22 cellular contexts compared by ENCODE assay signal in genomic region chr1:31159869-31160611, GRCh38.
DNase-seq lines count a peak whose midpoint lies in the region; ATAC-seq, FAIRE-seq and TF ChIP-seq lines count a peak whose summit lies in the region.
"Had no signal": no experiment of that assay in that cellular context is flagged by ENCODE, and none has a peak within 500 bp of the region (broad histone marks: within the 10 kb centered on the region; RNA-seq: fewer than 3 reads in every experiment).

No MANE protein-coding gene starts in this region.

- H3K27me3 Mint-ChIP-seq in neural progenitor cell (ENCODE audit: insufficient read depth, low read depth) (peaks cover 6% of the 10 kb centered on the region), type B pancreatic cell (no peaks in the 10 kb centered on the region)

- H3K27me3 ChIP-seq in HepG2 (ENCODE audit: control insufficient read depth in 1 of 2, insufficient read depth in 2 of 2, low read length in 2 of 2) (no peaks in the 10 kb centered on the region), right lobe of liver (no peaks in the 10 kb centered on the region), colonic mucosa (no peaks in the 10 kb centered on the region), neural progenitor cell (no peaks in the 10 kb centered on the region), SJCRH30 (no peaks in the 10 kb centered on the region)
- H3K27me3 ChIP-seq: SJSA1 had no signal

- no peaks in the 10 kb centered on the region for H3K36me3 Mint-ChIP-seq in neural progenitor cell
- no peaks in the 10 kb centered on the region for H3K36me3 Mint-ChIP-seq in type B pancreatic cell
- H3K36me3 Mint-ChIP-seq: CD14-positive monocyte had no signal

- CTCF ChIA-PET in HepG2 (lab: Yijun Ruan, JAX; ENCODE audit: low intra/inter-chr PET ratio, low total read pairs) = no interaction called here

- H3K79me2 ChIP-seq in HepG2 (ENCODE audit: insufficient read depth, low read length) (no peaks in the 10 kb centered on the region), neural progenitor cell (ENCODE audit: low read depth) (no peaks in the 10 kb centered on the region)

- no peak overlapping the region for H3K9ac ChIP-seq in HepG2 (ENCODE audit: insufficient read depth, low read depth, low read length)
- peak overlapping the region in 1 of 2 donors; percentile 26 for H3K9ac ChIP-seq in colonic mucosa (ENCODE audit: low read depth in 2 of 2, low read length in 2 of 2)
- H3K9ac ChIP-seq in neural progenitor cell = no peak overlapping the region
- H3K9ac ChIP-seq: GM23248 had no signal

- H2AFZ ChIP-seq in HepG2 (ENCODE audit: low read length) (no peak overlapping the region), neural progenitor cell (replicated peaks) (no peak overlapping the region)
- H2AFZ ChIP-seq: GM23248, PC-9 had no signal

- peak overlapping the region; percentile 71 for H3K27ac Mint-ChIP-seq in neural progenitor cell
- H3K27ac Mint-ChIP-seq in type B pancreatic cell = peak overlapping the region; percentile 26
- H3K27ac Mint-ChIP-seq: CD14-positive monocyte had no signal

- no peak for TF ChIP-seq POLR2A in HepG2 (IDR thresholded peaks at IDR 0.05; ENCODE audit: insufficient read depth in 1 of 2, low read depth in 2 of 2, low read length in 2 of 2)
- no peak for TF ChIP-seq POLR2A in right lobe of liver (IDR thresholded peaks at IDR 0.05)

- FAIRE-seq in HepG2 (lab: Jason Lieb, UNC) = no peak
- FAIRE-seq: G401.6 had no signal

- DNase-seq in HepG2 (ENCODE audit: low spot score) (no peak), right lobe of liver (no peak), colonic mucosa (peak; percentile 34), neural progenitor cell (ENCODE audit: low spot score) (no peak), type B pancreatic cell (ENCODE audit: extremely low spot score, unreplicated experiment) (no peak), SJCRH30 (no peak), NCI-H2081 treated with DMSO at 0.1 percent for 48 hours (lab: John Stamatoyannopoulos, UW) (no peak)
- DNase-seq: 8988T, DMS 273 treated with DMSO at 0.1 percent for 48 hours, DND-41, GM23248, KBM-7, NCI-H1105 treated with DMSO at 0.1 percent for 48 hours, NCI-H1694, NCI-H2227 treated with DMSO at 0.1 percent for 48 hours, NCI-H524, PC-9 had no signal

- no peak overlapping the region for H3K27ac ChIP-seq in HepG2 (ENCODE audit: extremely low read length, insufficient read depth, low read length)
- no peak overlapping the region for H3K27ac ChIP-seq in right lobe of liver
- no peak overlapping the region for H3K27ac ChIP-seq in colonic mucosa
- no peak overlapping the region for H3K27ac ChIP-seq in neural progenitor cell
- no peak overlapping the region for H3K27ac ChIP-seq in SJCRH30
- H3K27ac ChIP-seq: GM23248, PC-9, SJSA1 had no signal

- TF ChIP-seq RAD21 in HepG2 (CRISPR knock-in tag; IDR thresholded peaks at IDR 0.05) = no peak

- no peak overlapping the region for H3K4me3 ChIP-seq in HepG2 (replicated peaks in 1 of 3; ENCODE audit: insufficient read depth in 1 of 3, low read depth in 2 of 3, low read length in 3 of 3)
- no peak overlapping the region for H3K4me3 ChIP-seq in right lobe of liver
- H3K4me3 ChIP-seq in colonic mucosa = no peak overlapping the region
- H3K4me3 ChIP-seq in neural progenitor cell = no peak overlapping the region
- H3K4me3 ChIP-seq in SJCRH30 = no peak overlapping the region
- H3K4me3 ChIP-seq: GM23248, HAP-1, PC-9, SJSA1 had no signal

- no TSS peak for BruUV-seq in HepG2 (replicated peaks; lab: Mats Ljungman, UMichigan)

- H3K36me3 ChIP-seq in HepG2 (replicated peaks in 1 of 2; ENCODE audit: control insufficient read depth in 1 of 2, insufficient read depth in 2 of 2, low read length in 2 of 2) (no peaks in the 10 kb centered on the region), right lobe of liver (no peaks in the 10 kb centered on the region), colonic mucosa (no peaks in the 10 kb centered on the region), neural progenitor cell (no peaks in the 10 kb centered on the region), SJCRH30 (no peaks in the 10 kb centered on the region)
- H3K36me3 ChIP-seq: SJSA1 had no signal

- POLR2A ChIA-PET in HepG2 (lab: Yijun Ruan, JAX) = interaction anchor here (0.6 to 0.7 kb wide), 2 partner anchors 12 to 255 kb away, joined by 3 to 4 read pairs; no protein-coding TSS in a partner anchor

- TF ChIP-seq EP300 in HepG2 (IDR thresholded peaks at IDR 0.05; ENCODE audit: low read depth in 2 of 2, low read length in 2 of 2) (no peak), HepG2 (CRISPR knock-in tag; IDR thresholded peaks at IDR 0.05; ENCODE audit: borderline replicate concordance) (no peak)

- in situ Hi-C loops in HepG2 (cut with HindIII; ENCODE audit: extremely low pct_ligation_motif_present, low pct_unique_long_range_greater_than_20kb) = no loop called here

- no peak for ATAC-seq in HepG2
- no peak for ATAC-seq in right lobe of liver
- ATAC-seq in GM21717 (IDR thresholded peaks at IDR 0.05; ENCODE audit: unreplicated experiment) = no peak

- H3K4me2 ChIP-seq in HepG2 (ENCODE audit: low read depth, low read length) (no peak overlapping the region), neural progenitor cell (no peak overlapping the region)
- H3K4me2 ChIP-seq: PC-9 had no signal

- H3K4me3 Mint-ChIP-seq in neural progenitor cell = no peak overlapping the region
- H3K4me3 Mint-ChIP-seq in type B pancreatic cell = no peak overlapping the region
- H3K4me3 Mint-ChIP-seq: CD14-positive monocyte had no signal

- no peaks in the 10 kb centered on the region for H3K9me3 Mint-ChIP-seq in neural progenitor cell
- no peaks in the 10 kb centered on the region for H3K9me3 Mint-ChIP-seq in type B pancreatic cell
- H3K9me3 Mint-ChIP-seq: CD14-positive monocyte had no signal

- H3K4me1 ChIP-seq in HepG2 (ENCODE audit: insufficient read depth, low read length) = peaks cover 39% of the 10 kb centered on the region
- no peaks in the 10 kb centered on the region for H3K4me1 ChIP-seq in right lobe of liver
- H3K4me1 ChIP-seq in colonic mucosa = no peaks in the 10 kb centered on the region
- peaks cover 4% of the 10 kb centered on the region for H3K4me1 ChIP-seq in neural progenitor cell
- no peaks in the 10 kb centered on the region for H3K4me1 ChIP-seq in SJCRH30
- H3K4me1 ChIP-seq: HAP-1 had no signal

- H3K4me1 Mint-ChIP-seq in neural progenitor cell (peaks cover 9% of the 10 kb centered on the region), type B pancreatic cell (ENCODE audit: unreplicated experiment) (peaks cover 12% of the 10 kb centered on the region)

- intact Hi-C loops in HepG2 (cut with micrococcal nuclease; ENCODE audit: unreplicated experiment) = loop anchor here (10.0 kb wide), 1 partner anchor 95 kb away; the partner anchor contains the start of gene PUM1
- intact Hi-C loops in right lobe of liver (cut with DNase I) = no loop called here
- intact Hi-C loops in colonic mucosa (cut with DNase I) = no loop called here

- H3F3A ChIP-seq in neural progenitor cell (ENCODE audit: low read depth) = peaks cover 11% of the 10 kb centered on the region

- TF ChIP-seq CTCF in HepG2 (CRISPR knock-in tag; IDR thresholded peaks at IDR 0.05) (no peak), right lobe of liver (IDR thresholded peaks at IDR 0.05) (no peak), colonic mucosa (IDR thresholded peaks at IDR 0.05) (no peak), neural progenitor cell (IDR thresholded peaks at IDR 0.05) (no peak), type B pancreatic cell (conservative IDR thresholded peaks at IDR 0.05) (no peak)

- no peaks in the 10 kb centered on the region for H3K9me3 ChIP-seq in HepG2 (ENCODE audit: low read length)
- no peaks in the 10 kb centered on the region for H3K9me3 ChIP-seq in right lobe of liver
- no peaks in the 10 kb centered on the region for H3K9me3 ChIP-seq in colonic mucosa
- H3K9me3 ChIP-seq in neural progenitor cell (ENCODE audit: low read depth) = no peaks in the 10 kb centered on the region
- H3K9me3 ChIP-seq in SJCRH30 (replicated peaks) = no peaks in the 10 kb centered on the region
- H3K9me3 ChIP-seq: HAP-1, SJSA1 had no signal

- WGBS in HepG2 (ENCODE audit: low lambda C conversion rate) = 34% methylated on average over 9 of the region's 9 CpGs
- 68% methylated on average over 7 of the region's 9 CpGs for WGBS in right lobe of liver (ENCODE audit: insufficient coverage, low coverage, low lambda C conversion rate, missing lambda C conversion rate)

- H4K20me1 ChIP-seq in HepG2 (ENCODE audit: insufficient read depth, low read length) = no peaks in the 10 kb centered on the region
- H4K20me1 ChIP-seq in neural progenitor cell (ENCODE audit: low read depth) = no peaks in the 10 kb centered on the region

TF ChIP-seq in HepG2, 621 proteins besides CTCF, POLR2A, EP300 and RAD21:
- TF ChIP-seq ZNF709 (CRISPR knock-in tag; IDR thresholded peaks at IDR 0.05) (no peak), ZNF224 (CRISPR knock-in tag; IDR thresholded peaks at IDR 0.05) (no peak), ZNF629 (CRISPR knock-in tag; conservative IDR thresholded peaks at IDR 0.05) (peak; percentile 58), STAT6 (CRISPR knock-in tag; IDR thresholded peaks at IDR 0.05; ENCODE audit: borderline replicate concordance) (no peak)
